21 cellular contexts compared by ENCODE assay signal in genomic region chr17:43526886-43527648, GRCh38. TPM values are rescaled to one million over a fixed set of nuclear protein-coding genes. Genes with fewer than 3 reads are reported as not detected.
"Had no signal": no experiment of that assay in that cellular context is flagged by ENCODE, and none has a peak within 500 bp of the region (broad histone marks: within the 10 kb centered on the region; RNA-seq: fewer than 3 reads in every experiment).

No MANE protein-coding gene starts in this region.

- H3K9me3 ChIP-seq: colonic mucosa, psoas muscle, suprapubic skin, transverse colon had no signal

- FAIRE-seq: kidney had no signal

- H3K27me3 ChIP-seq: colonic mucosa, suprapubic skin, transverse colon had no signal

- H3K4me2 ChIP-seq: smooth muscle cell had no signal

- DNase-seq: activated B cell treated with CpG ODN at 0.5 μM for 24 hours; activated CD4-positive, alpha-beta memory T cell treated with anti-CD3 and anti-CD28 coated beads, Interleukin-2, amount 10 ng/mL, durations not matched to agents 7 days and 5 days; activated CD4-positive, alpha-beta T cell treated with anti-CD3 and anti-CD28 coated beads for 48 hours; activated CD8-positive, alpha-beta memory T cell treated with anti-CD3 and anti-CD28 coated beads, Interleukin-2, amount 10 ng/mL, durations not matched to agents 7 days and 5 days; activated naive CD4-positive, alpha-beta T cell treated with Interleukin-2 at 50 U/mL for 16 hours; activated naive CD8-positive, alpha-beta T cell treated with anti-CD3 and anti-CD28 coated beads, Interleukin-2, amount 10 ng/mL, durations not matched to agents 7 days and 5 days; central memory CD4-positive, alpha-beta T cell; colonic mucosa; erythroblast; foreskin melanocyte; glutamatergic neuron; kidney; psoas muscle; stimulated activated CD4-positive, alpha-beta T cell treated with anti-CD3 and anti-CD28 coated beads, Interleukin-4, amount 100 ng/mL, for 1 hour; stimulated activated naive CD8-positive, alpha-beta T cell treated with anti-CD3 and anti-CD28 coated beads, Interleukin-15, amount 100 ng/mL, for 72 hours; T-cell; transverse colon had no signal

- ATAC-seq: activated CD8-positive, alpha-beta memory T cell treated with anti-CD3 and anti-CD28 coated beads, Interleukin-2, amount 10 ng/mL, durations not matched to agents 7 days and 5 days; left lobe of liver; psoas muscle; stimulated activated naive CD8-positive, alpha-beta T cell treated with anti-CD3 and anti-CD28 coated beads, Interleukin-15, amount 100 ng/mL, for 72 hours; T-cell had no signal

- H3K4me1 ChIP-seq: colonic mucosa had no signal

- H3K27ac ChIP-seq: colonic mucosa, suprapubic skin, transverse colon had no signal

- H3K4me3 ChIP-seq: colonic mucosa, psoas muscle, smooth muscle cell, suprapubic skin, transverse colon had no signal

RNA-seq across cellular contexts. Expression of gene ETV4, which starts 19.1 kb away (rescaled TPM):
- total RNA-seq: activated B cell treated with CpG ODN at 0.5 μM for 24 hours, mononuclear cell had no signal
